Comparison of ENCODE assay signal across 8 cellular contexts in the genomic region with DNA sequence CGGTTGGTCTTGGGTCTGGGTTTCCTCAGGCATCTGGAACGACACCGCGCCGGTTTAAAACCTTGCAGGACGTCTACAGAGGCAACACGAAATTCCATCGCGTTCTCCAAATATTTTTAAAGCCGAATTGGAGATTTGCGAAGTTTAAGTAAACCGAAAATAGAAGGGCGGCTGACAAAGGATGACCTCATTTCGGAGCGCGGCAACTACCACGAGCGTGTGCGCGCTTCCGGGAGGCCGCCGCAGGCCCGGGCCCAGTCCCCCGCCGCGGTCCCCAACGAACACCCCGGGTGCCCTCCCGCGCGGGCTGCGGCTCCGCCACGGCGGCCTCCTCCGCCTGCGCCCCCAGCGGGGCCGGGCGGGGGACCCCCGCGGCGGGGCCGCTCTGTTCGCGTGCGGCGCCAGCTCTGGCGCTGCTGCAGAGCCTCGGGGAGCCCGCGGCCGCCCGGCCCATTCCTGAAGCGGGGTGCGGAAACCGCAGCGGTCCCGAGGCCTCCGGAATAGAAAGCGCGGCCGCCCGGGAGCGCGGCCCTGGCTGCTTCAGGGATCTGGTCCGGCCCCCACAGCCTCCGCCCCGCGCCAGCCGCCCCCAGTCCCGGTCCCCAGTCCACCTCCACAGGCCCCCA. TPM values are rescaled to one million over a fixed set of nuclear protein-coding genes. Genes with fewer than 3 reads are reported as not detected.
A peak's percentile ranks its signal among the peaks of the same experiment; 100 is the strongest.
DNase-seq lines count a peak whose midpoint lies in the region; ATAC-seq and TF ChIP-seq lines count a peak whose summit lies in the region.

No MANE protein-coding gene starts in this region.

- no peaks in the 10 kb centered on the region for H3K27me3 ChIP-seq in dorsolateral prefrontal cortex

- ATAC-seq in GM21528 (IDR thresholded peaks at IDR 0.05; ENCODE audit: low FRiP score, unreplicated experiment), result peak; percentile 29

- H3K27ac ChIP-seq in dorsolateral prefrontal cortex, result peak overlapping the region; percentile 94 to 100 (median 100)

- DNase-seq in DMS79 (lab: John Stamatoyannopoulos, UW) (peak; percentile 38), LHCN-M2 (ENCODE audit: low read depth) (peak; percentile 50), dorsolateral prefrontal cortex (peak in 6 of 10 donors; percentile 25 to 58 (median 42)), medulla oblongata (ENCODE audit: extremely low spot score) (peak; percentile 68), 8988T (no peak)
- peak; percentile 54 for DNase-seq in activated CD4-positive, alpha-beta T cell treated with anti-CD3 and anti-CD28 coated beads for 1 hour
- DNase-seq in stimulated activated CD8-positive, alpha-beta memory T cell treated with anti-CD3 and anti-CD28 coated beads, Interleukin-15, amount 100 ng/mL, for 24 hours (ENCODE audit: low read depth), result peak; percentile 20

- peak in 1 of 56 donors; percentile 22 for TF ChIP-seq CTCF in dorsolateral prefrontal cortex (IDR thresholded peaks at IDR 0.05 in 54 of 56, conservative IDR thresholded peaks at IDR 0.05 in 2 of 56; ENCODE audit: low read depth in 1 of 56, partially characterized antibody in 56 of 56)

- H3K4me3 ChIP-seq in dorsolateral prefrontal cortex, result peak overlapping the region; percentile 65 to 99 (median 84)

- intact Hi-C loops in dorsolateral prefrontal cortex (cut with DNase I), result loop anchor here (2.0 to 5.0 kb wide), 5 partner anchors 39 to 231 kb away; a partner anchor contains a TSS

RNA-seq across cellular contexts. Expression of a gene that starts 0.4 kb away (rescaled TPM):
- 816 and 855 TPM in 2 replicates for total RNA-seq in LHCN-M2 (2014; rRNA removed)
- polyA plus RNA-seq in LHCN-M2 (2012), result 492 TPM
- 1,000 to 10,000 TPM in 30 of 120 experiments, 100 to 1,000 TPM in 90; 420 to 2,880 (median 848) TPM for total RNA-seq in dorsolateral prefrontal cortex

RNA-seq across cellular contexts. Expression of a gene that starts 53.2 kb away (rescaled TPM):
- total RNA-seq in LHCN-M2 (2014; rRNA removed) (18.3 and 21.1 TPM in 2 replicates), dorsolateral prefrontal cortex (10 to 100 TPM; 35.1 to 88.2 (median 50.0) TPM)
- polyA plus RNA-seq in LHCN-M2 (2012), result 13.7 TPM
